ENCODE assay signal across 8 cellular contexts in genomic region chr14:23057757-23058653, GRCh38. TPM values are rescaled to one million over a fixed set of nuclear protein-coding genes. Genes with fewer than 3 reads are reported as not detected.
DNase-seq lines count a peak whose midpoint lies in the region; ATAC-seq and TF ChIP-seq lines count a peak whose summit lies in the region.

No MANE protein-coding gene starts in this region.

- no peaks in the 10 kb centered on the region for H3K27me3 Mint-ChIP-seq in CD4-positive, alpha-beta T cell
- peaks cover 2% of the 10 kb centered on the region for H3K27me3 Mint-ChIP-seq in activated T-cell treated with anti-CD3 and anti-CD28 coated beads, Interleukin-2, amount 50 U/mL, for 4 hours (ENCODE audit: low read depth)

- H3K18ac ChIP-seq in neuronal stem cell (ENCODE audit: low read length) = peak overlapping the region; percentile 92

- peak; percentile 74 to 91 (median 84) for DNase-seq in CD4-positive, alpha-beta T cell
- DNase-seq in activated T-cell treated with anti-CD3 and anti-CD28 coated beads, Interleukin-2, amount 50 U/mL, for 4 hours = peak; percentile 88
- DNase-seq in fibroblast of villous mesenchyme (ENCODE audit: low read depth) (peak; percentile 85), neuronal stem cell (ENCODE audit: low spot score) (peak; percentile 93), cortex of kidney (lab: John Stamatoyannopoulos, UW) (no peak)

- H2BK5ac ChIP-seq in neuronal stem cell (ENCODE audit: low read length) = peak overlapping the region; percentile 47

- H3K4me3 ChIP-seq in fibroblast of villous mesenchyme (ENCODE audit: low read depth, low read length) (peak overlapping the region; percentile 59), neuronal stem cell (ENCODE audit: low read length in 2 of 2) (peak overlapping the region; percentile 62 to 82)

- H2BK120ac ChIP-seq in neuronal stem cell (ENCODE audit: low read depth, low read length) = no peak overlapping the region

- peaks cover 54% of the 10 kb centered on the region for H3K36me3 Mint-ChIP-seq in CD4-positive, alpha-beta T cell (ENCODE audit: low read depth)
- H3K36me3 Mint-ChIP-seq in activated T-cell treated with anti-CD3 and anti-CD28 coated beads, Interleukin-2, amount 50 U/mL, for 4 hours (ENCODE audit: insufficient read depth) = peaks cover 23% of the 10 kb centered on the region

- H3K36me3 ChIP-seq in KOPT-K1 (ENCODE audit: insufficient read depth, low read length) = peaks cover 46% of the 10 kb centered on the region
- peaks cover 43 to 70% of the 10 kb centered on the region in 2 donors for H3K36me3 ChIP-seq in neuronal stem cell (replicated peaks in 1 of 2; ENCODE audit: control insufficient read depth in 2 of 2, insufficient read depth in 2 of 2, low read length in 2 of 2)

- H3K4me3 Mint-ChIP-seq in CD4-positive, alpha-beta T cell = peak overlapping the region; percentile 90
- H3K4me3 Mint-ChIP-seq in activated T-cell treated with anti-CD3 and anti-CD28 coated beads, Interleukin-2, amount 50 U/mL, for 4 hours = peak overlapping the region; percentile 84

- TF ChIP-seq CTCF in CD4-positive, alpha-beta T cell (IDR thresholded peaks at IDR 0.05) = peak; percentile 91
- TF ChIP-seq CTCF in fibroblast of villous mesenchyme (IDR thresholded peaks at IDR 0.05; ENCODE audit: insufficient read depth, low read depth, low read length) = peak; percentile 94

- H2AK5ac ChIP-seq in neuronal stem cell (ENCODE audit: low read depth, low read length) = no peak overlapping the region

- H3K4ac ChIP-seq in neuronal stem cell (ENCODE audit: low read length) = no peak overlapping the region

- H3K27ac Mint-ChIP-seq in CD4-positive, alpha-beta T cell = peak overlapping the region; percentile 63

- H3K4me1 ChIP-seq in neuronal stem cell (ENCODE audit: control insufficient read depth in 2 of 2, insufficient read depth in 1 of 2, low read depth in 1 of 2, low read length in 2 of 2) = peaks cover 6% of the 10 kb centered on the region in 2 donors

- peak overlapping the region; percentile 63 for H3K9ac ChIP-seq in neuronal stem cell (ENCODE audit: low read depth, low read length, poor library complexity)

- ATAC-seq in CD4-positive, alpha-beta T cell (ENCODE audit: poor library complexity) = peak; percentile 73
- ATAC-seq in GM21576 (IDR thresholded peaks at IDR 0.05; ENCODE audit: unreplicated experiment) = peak; percentile 55
- peak; percentile 78 for ATAC-seq in activated T-cell treated with anti-CD3 and anti-CD28 coated beads, Interleukin-2, amount 50 U/mL, for 4 hours

- H4K91ac ChIP-seq in neuronal stem cell (ENCODE audit: low read depth, low read length, poor library complexity) = no peak overlapping the region

- H2AFZ ChIP-seq in neuronal stem cell (ENCODE audit: low read length) = peak overlapping the region; percentile 91

- no peaks in the 10 kb centered on the region for H3K9me3 ChIP-seq in CD4-positive, alpha-beta T cell (ENCODE audit: control insufficient read depth, low read length)
- H3K9me3 ChIP-seq in KOPT-K1 (ENCODE audit: insufficient read depth, low read length, poor library complexity, severe bottlenecking) (no peaks in the 10 kb centered on the region), neuronal stem cell (replicated peaks in 1 of 2; ENCODE audit: control insufficient read depth in 2 of 2, insufficient read depth in 1 of 2, low read depth in 1 of 2, low read length in 2 of 2) (no peaks in the 10 kb centered on the region)

- H3K23ac ChIP-seq in neuronal stem cell (ENCODE audit: low read depth, low read length, poor library complexity) = peak overlapping the region; percentile 94

- H3K27ac ChIP-seq in CD4-positive, alpha-beta T cell (ENCODE audit: low read depth, low read length) = no peak overlapping the region
- H3K27ac ChIP-seq in KOPT-K1 (ENCODE audit: low read depth, low read length, poor library complexity, severe bottlenecking) (peak overlapping the region; percentile 23), neuronal stem cell (replicated peaks; ENCODE audit: low read length) (peak overlapping the region; percentile 90), temporal lobe (ENCODE audit: low read depth, low read length) (peak overlapping the region; percentile 57)

- no peaks in the 10 kb centered on the region for H3K9me3 Mint-ChIP-seq in CD4-positive, alpha-beta T cell
- H3K9me3 Mint-ChIP-seq in activated T-cell treated with anti-CD3 and anti-CD28 coated beads, Interleukin-2, amount 50 U/mL, for 4 hours = no peaks in the 10 kb centered on the region

- H3K79me1 ChIP-seq in neuronal stem cell (ENCODE audit: low read depth, low read length) = peaks cover 5% of the 10 kb centered on the region

- CTCF ChIA-PET in CD4-positive, alpha-beta T cell (lab: Charles Lee) = interaction anchor here (0.5 to 4.8 kb wide), 26 partner anchors 9 to 1113 kb away, joined by 3 to 136 read pairs (median 5); partner anchors contain the start of genes ACIN1, AJUBA, C14orf119 and PRMT5

- H3K14ac ChIP-seq in neuronal stem cell (ENCODE audit: low read length) = no peak overlapping the region

- peaks cover 18% of the 10 kb centered on the region for H3K4me1 Mint-ChIP-seq in CD4-positive, alpha-beta T cell (ENCODE audit: low read depth)
- H3K4me1 Mint-ChIP-seq in activated T-cell treated with anti-CD3 and anti-CD28 coated beads, Interleukin-2, amount 50 U/mL, for 4 hours (ENCODE audit: low read depth) = peaks cover 17% of the 10 kb centered on the region

- peak overlapping the region; percentile 97 for H3K4me2 ChIP-seq in neuronal stem cell (ENCODE audit: insufficient read depth, low read length, poor library complexity, severe bottlenecking)

- no CpG with 5 or more reads among the region's 51 CpGs for WGBS in neuronal stem cell (ENCODE audit: extremely low coverage in 2 of 2, insufficient read length in 2 of 2, insufficient replicate concordance in 1 of 2), 2 donors

- no peak overlapping the region for H2BK12ac ChIP-seq in neuronal stem cell (ENCODE audit: low read length)

- H4K8ac ChIP-seq in neuronal stem cell (ENCODE audit: low read depth, low read length) = no peak overlapping the region

- no peaks in the 10 kb centered on the region for H3K27me3 ChIP-seq in CD4-positive, alpha-beta T cell (ENCODE audit: control insufficient read depth, insufficient read depth, low read length)
- no peaks in the 10 kb centered on the region for H3K27me3 ChIP-seq in neuronal stem cell (ENCODE audit: control insufficient read depth in 3 of 3, insufficient read depth in 3 of 3, low read depth in 1 of 3, low read length in 3 of 3)

- H2BK15ac ChIP-seq in neuronal stem cell (ENCODE audit: low read length) = peak overlapping the region; percentile 39

- intact Hi-C loops in CD4-positive, alpha-beta T cell (cut with DNase I, micrococcal nuclease) = loop anchor here (1.0 to 5.0 kb wide), 4 partner anchors 23 to 486 kb away; partner anchors contain the start of gene PSMB5 (in 1 of the 2)

- POLR2A ChIA-PET in CD4-positive, alpha-beta T cell (lab: Charles Lee) = interaction anchor here (0.6 to 2.5 kb wide), 19 partner anchors 10 to 488 kb away, joined by 3 to 42 read pairs (median 4); partner anchors contain the start of genes ACIN1, AJUBA, C14orf119 and HAUS4

RNA-seq across cellular contexts. Expression of gene CDH24, which starts 0.7 kb away (rescaled TPM):
- total RNA-seq in CD4-positive, alpha-beta T cell = 1 to 10 TPM; 3.3 to 3.7 TPM
- under 1 TPM; 0.51 to 0.87 (median 0.65) TPM for total RNA-seq in activated T-cell treated with anti-CD3 and anti-CD28 coated beads, Interleukin-2, amount 50 U/mL, for 4 hours
- total RNA-seq in fibroblast of villous mesenchyme (6.4 and 10.8 TPM in 2 replicates), temporal lobe (12.0 TPM)
- polyA plus RNA-seq in neuronal stem cell (2013, experiment 1 of 2) = 21.1 TPM
- polyA plus RNA-seq in neuronal stem cell (2013, experiment 2 of 2) = 20.6 TPM

RNA-seq across cellular contexts. Expression of gene PSMB11, which starts 16.0 kb away (rescaled TPM):
- under 1 TPM; 0.16 to 0.31 TPM for total RNA-seq in CD4-positive, alpha-beta T cell
- not detected for total RNA-seq in activated T-cell treated with anti-CD3 and anti-CD28 coated beads, Interleukin-2, amount 50 U/mL, for 4 hours
- not detected in 2 replicates for total RNA-seq in fibroblast of villous mesenchyme
- not detected for polyA plus RNA-seq in neuronal stem cell (2013, experiment 1 of 2)
- not detected for polyA plus RNA-seq in neuronal stem cell (2013, experiment 2 of 2)
- total RNA-seq in temporal lobe = not detected

RNA-seq across cellular contexts. Expression of gene PSMB5, which starts 23.3 kb away (rescaled TPM):
- total RNA-seq in CD4-positive, alpha-beta T cell = 10 to 100 TPM; 20.1 to 24.5 TPM
- total RNA-seq in activated T-cell treated with anti-CD3 and anti-CD28 coated beads, Interleukin-2, amount 50 U/mL, for 4 hours = 100 to 1,000 TPM; 220 to 231 (median 227) TPM
- total RNA-seq in fibroblast of villous mesenchyme (178 and 196 TPM in 2 replicates), temporal lobe (158 TPM)
- polyA plus RNA-seq in neuronal stem cell (2013, experiment 1 of 2) = 136 TPM
- 135 TPM for polyA plus RNA-seq in neuronal stem cell (2013, experiment 2 of 2)

RNA-seq across cellular contexts. Expression of gene ACIN1, which starts 36.9 kb away (rescaled TPM):
- total RNA-seq in CD4-positive, alpha-beta T cell = 100 to 1,000 TPM; 282 to 288 TPM
- total RNA-seq in activated T-cell treated with anti-CD3 and anti-CD28 coated beads, Interleukin-2, amount 50 U/mL, for 4 hours = 100 to 1,000 TPM; 195 to 200 (median 196) TPM
- total RNA-seq in fibroblast of villous mesenchyme (93.1 and 106 TPM in 2 replicates), temporal lobe (61.0 TPM)
- polyA plus RNA-seq in neuronal stem cell (2013, experiment 1 of 2) = 147 TPM
- 150 TPM for polyA plus RNA-seq in neuronal stem cell (2013, experiment 2 of 2)

RNA-seq across cellular contexts. Expression of gene C14orf119, which starts 37.3 kb away (rescaled TPM):
- total RNA-seq in CD4-positive, alpha-beta T cell = 1 to 10 TPM; 3.1 to 3.9 TPM
- total RNA-seq in activated T-cell treated with anti-CD3 and anti-CD28 coated beads, Interleukin-2, amount 50 U/mL, for 4 hours = 10 to 100 TPM; 34.6 to 39.9 (median 36.9) TPM
- total RNA-seq in fibroblast of villous mesenchyme (48.0 and 66.1 TPM in 2 replicates), temporal lobe (12.8 TPM)
- polyA plus RNA-seq in neuronal stem cell (2013, experiment 1 of 2) = 21.0 TPM
- polyA plus RNA-seq in neuronal stem cell (2013, experiment 2 of 2) = 18.3 TPM
